29 cellular contexts compared by ENCODE assay signal in the genomic region with DNA sequence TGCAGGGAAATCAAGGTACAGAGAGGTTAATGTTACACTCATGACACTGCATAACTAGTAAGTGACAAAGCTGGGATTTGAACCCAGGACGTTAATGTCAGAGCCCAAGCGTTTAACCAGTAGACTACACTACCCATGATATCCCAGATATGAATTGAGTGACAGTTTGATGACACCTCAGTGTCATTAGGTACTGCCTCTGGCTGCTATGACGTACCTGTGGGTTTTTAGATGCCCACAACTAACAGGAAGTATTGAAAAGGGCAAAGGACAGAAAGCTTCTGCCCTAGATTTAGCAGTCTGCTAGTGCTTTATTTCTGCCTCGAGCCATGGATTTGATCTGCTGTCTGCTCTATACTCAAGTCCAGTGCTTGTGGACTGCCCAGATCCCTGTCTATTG. TPM values are rescaled to one million over a fixed set of nuclear protein-coding genes. Genes with fewer than 3 reads are reported as not detected.
DNase-seq lines count a peak whose midpoint lies in the region; ATAC-seq, FAIRE-seq and TF ChIP-seq lines count a peak whose summit lies in the region.
"Had no signal": no experiment of that assay in that cellular context is flagged by ENCODE, and none has a peak within 500 bp of the region (broad histone marks: within the 10 kb centered on the region; RNA-seq: fewer than 3 reads in every experiment).

No MANE protein-coding gene starts in this region.

- no peaks in the 10 kb centered on the region for H3K79me1 ChIP-seq in trophoblast cell (ENCODE audit: low read length)

- TF ChIP-seq CTCF in GM12878 (IDR thresholded peaks at IDR 0.05 in 2 of 3, conservative IDR thresholded peaks at IDR 0.05 in 1 of 3; ENCODE audit: control insufficient read depth in 2 of 3, extremely low read depth in 1 of 3, insufficient read depth in 1 of 3, low read depth in 3 of 3, low read length in 3 of 3), result no peak
- TF ChIP-seq CTCF in coronary artery (IDR thresholded peaks at IDR 0.05), result no peak

- no peak overlapping the region for H2BK12ac ChIP-seq in trophoblast cell (ENCODE audit: low read length)

- no peak overlapping the region for H3K27ac Mint-ChIP-seq in activated CD4-positive, alpha-beta memory T cell treated with anti-CD3 and anti-CD28 coated beads, Interleukin-2, amount 10 ng/mL, durations not matched to agents 7 days and 5 days
- H3K27ac Mint-ChIP-seq in activated CD4-positive, alpha-beta memory T cell treated with anti-CD3 and anti-CD28 coated beads for 36 hours, result no peak overlapping the region
- H3K27ac Mint-ChIP-seq in stimulated activated naive CD8-positive, alpha-beta T cell treated with anti-CD3 and anti-CD28 coated beads, Interleukin-15, amount 100 ng/mL, for 72 hours, result no peak overlapping the region
- H3K27ac Mint-ChIP-seq: naive B cell had no signal

- SMC1A ChIA-PET in GM12878 (lab: Charles Lee; ENCODE audit: uncharacterized antibody, unreplicated experiment), result interaction anchor here (0.6 to 1.4 kb wide), 4 partner anchors 31 to 274 kb away, joined by 3 to 4 read pairs (median 3); no protein-coding TSS in a partner anchor

- H3K79me2 ChIP-seq in GM12878 (ENCODE audit: control insufficient read depth, insufficient read depth, low read length), result no peaks in the 10 kb centered on the region
- H3K79me2 ChIP-seq in trophoblast cell (ENCODE audit: control insufficient read depth, insufficient read depth, low read length, poor library complexity), result no peaks in the 10 kb centered on the region

- H4K20me1 ChIP-seq in GM12878 (ENCODE audit: control insufficient read depth, insufficient read depth), result no peaks in the 10 kb centered on the region

- no peak overlapping the region for H3K14ac ChIP-seq in trophoblast cell (ENCODE audit: low read length)

- H3K4me1 Mint-ChIP-seq in activated CD4-positive, alpha-beta memory T cell treated with anti-CD3 and anti-CD28 coated beads, Interleukin-2, amount 10 ng/mL, durations not matched to agents 7 days and 5 days, result peaks cover 7% of the 10 kb centered on the region
- peaks cover 6% of the 10 kb centered on the region for H3K4me1 Mint-ChIP-seq in activated CD4-positive, alpha-beta memory T cell treated with anti-CD3 and anti-CD28 coated beads for 36 hours (ENCODE audit: low read depth)
- peaks cover 6% of the 10 kb centered on the region for H3K4me1 Mint-ChIP-seq in stimulated activated naive CD8-positive, alpha-beta T cell treated with anti-CD3 and anti-CD28 coated beads, Interleukin-15, amount 100 ng/mL, for 72 hours
- H3K4me1 Mint-ChIP-seq: naive B cell had no signal

- no peak overlapping the region for H2BK120ac ChIP-seq in trophoblast cell (ENCODE audit: insufficient read depth, low read length, poor library complexity)

- H3K9ac ChIP-seq in GM12878 (ENCODE audit: control insufficient read depth, insufficient read depth, low read length), result no peak overlapping the region
- no peak overlapping the region for H3K9ac ChIP-seq in trophoblast cell (ENCODE audit: low read length)
- H3K9ac ChIP-seq: parathyroid adenoma had no signal

- TF ChIP-seq RAD21 in GM12878 (IDR thresholded peaks at IDR 0.05; ENCODE audit: insufficient read depth, low read depth, low read length), result no peak

- no peak overlapping the region for H3K4ac ChIP-seq in trophoblast cell (ENCODE audit: low read depth, low read length)

- no peaks in the 10 kb centered on the region for H3K27me3 ChIP-seq in GM12878 (replicated peaks in 1 of 2; ENCODE audit: control insufficient read depth in 2 of 2, insufficient read depth in 2 of 2, low read length in 1 of 2)
- no peaks in the 10 kb centered on the region for H3K27me3 ChIP-seq in trophoblast cell (ENCODE audit: insufficient read depth, low read length)
- H3K27me3 ChIP-seq: adrenal gland, breast epithelium, foreskin keratinocyte, Peyer's patch, sigmoid colon, upper lobe of right lung had no signal

- POLR2A ChIA-PET in activated CD4-positive, alpha-beta memory T cell treated with anti-CD3 and anti-CD28 coated beads, Interleukin-2, amount 10 ng/mL, durations not matched to agents 7 days and 5 days (lab: Charles Lee), result interaction anchor here (0.8 kb wide), 1 partner anchor 98 kb away, joined by 3 read pairs; no protein-coding TSS in a partner anchor
- POLR2A ChIA-PET in activated CD4-positive, alpha-beta memory T cell treated with anti-CD3 and anti-CD28 coated beads for 36 hours (lab: Charles Lee), result no interaction called here
- POLR2A ChIA-PET in GM12878 (lab: Charles Lee), result interaction anchor here (1.4 kb wide), 1 partner anchor 11 kb away, joined by 3 read pairs; no protein-coding TSS in a partner anchor

- peak; percentile 31 for DNase-seq in activated CD4-positive, alpha-beta memory T cell treated with anti-CD3 and anti-CD28 coated beads, Interleukin-2, amount 10 ng/mL, durations not matched to agents 7 days and 5 days
- no peak for DNase-seq in activated CD4-positive, alpha-beta memory T cell treated with anti-CD3 and anti-CD28 coated beads for 36 hours
- peak; percentile 4 for DNase-seq in GM12878 (ENCODE audit: low read depth, low spot score)
- DNase-seq in stimulated activated naive CD8-positive, alpha-beta T cell treated with anti-CD3 and anti-CD28 coated beads, Interleukin-15, amount 100 ng/mL, for 72 hours, result peak in 1 of 2 donors; percentile 15
- no peak for DNase-seq in coronary artery (ENCODE audit: low spot score)
- DNase-seq in GM12891 (ENCODE audit: insufficient read length, low spot score), result no peak
- DNase-seq in trophoblast cell, result no peak
- DNase-seq: adrenal gland; dermis blood vessel endothelial cell; foreskin keratinocyte; hypothalamus; kidney; naive B cell; NCI-H1048; NCI-H2029; NCI-H446 treated with DMSO at 0.1 percent for 48 hours; NK-92 treated with Interleukin-12 subunit alpha and Interleukin-12 subunit beta, amount 100 ng/mL, for 24 hours; Peyer's patch; sigmoid colon; upper lobe of right lung had no signal

- H3K9me3 ChIP-seq in GM12878 (replicated peaks; ENCODE audit: control insufficient read depth, insufficient read depth, low read length) (no peaks in the 10 kb centered on the region), trophoblast cell (ENCODE audit: insufficient read depth, low read depth, low read length) (peaks cover 1% of the 10 kb centered on the region)
- H3K9me3 ChIP-seq: A549, adrenal gland, breast epithelium, Peyer's patch, sigmoid colon, upper lobe of right lung had no signal

- no peak overlapping the region for H2AK5ac ChIP-seq in trophoblast cell (ENCODE audit: low read length)

- intact Hi-C loops in activated CD4-positive, alpha-beta memory T cell treated with anti-CD3 and anti-CD28 coated beads for 36 hours (cut with micrococcal nuclease), result no loop called here
- intact Hi-C loops in GM12878 (cut with micrococcal nuclease; ENCODE audit: unreplicated experiment), result no loop called here

- no TSS peak for BruUV-seq in GM12878 (replicated peaks; lab: Mats Ljungman, UMichigan)

- H2BK5ac ChIP-seq in trophoblast cell (ENCODE audit: low read depth, low read length, poor library complexity), result no peak overlapping the region

- FAIRE-seq in GM12878 (lab: Jason Lieb, UNC) (no peak), GM12891 (lab: Jason Lieb, UNC) (no peak)
- FAIRE-seq: A549, G401.6, kidney had no signal

- no peak overlapping the region for H3K4me2 ChIP-seq in GM12878 (ENCODE audit: control insufficient read depth, insufficient read depth)
- no peak overlapping the region for H3K4me2 ChIP-seq in trophoblast cell (ENCODE audit: low read length)
- H3K4me2 ChIP-seq: A549 had no signal

- H3K4me3 Mint-ChIP-seq in activated CD4-positive, alpha-beta memory T cell treated with anti-CD3 and anti-CD28 coated beads, Interleukin-2, amount 10 ng/mL, durations not matched to agents 7 days and 5 days, result no peak overlapping the region
- no peak overlapping the region for H3K4me3 Mint-ChIP-seq in activated CD4-positive, alpha-beta memory T cell treated with anti-CD3 and anti-CD28 coated beads for 36 hours
- no peak overlapping the region for H3K4me3 Mint-ChIP-seq in stimulated activated naive CD8-positive, alpha-beta T cell treated with anti-CD3 and anti-CD28 coated beads, Interleukin-15, amount 100 ng/mL, for 72 hours
- H3K4me3 Mint-ChIP-seq: naive B cell had no signal

- H3K9me3 Mint-ChIP-seq in activated CD4-positive, alpha-beta memory T cell treated with anti-CD3 and anti-CD28 coated beads, Interleukin-2, amount 10 ng/mL, durations not matched to agents 7 days and 5 days, result no peaks in the 10 kb centered on the region
- no peaks in the 10 kb centered on the region for H3K9me3 Mint-ChIP-seq in activated CD4-positive, alpha-beta memory T cell treated with anti-CD3 and anti-CD28 coated beads for 36 hours
- no peaks in the 10 kb centered on the region for H3K9me3 Mint-ChIP-seq in stimulated activated naive CD8-positive, alpha-beta T cell treated with anti-CD3 and anti-CD28 coated beads, Interleukin-15, amount 100 ng/mL, for 72 hours
- H3K9me3 Mint-ChIP-seq: naive B cell had no signal

- no peak overlapping the region for H3K23ac ChIP-seq in trophoblast cell (ENCODE audit: low read length)

- in situ Hi-C loops in GM12878 (cut with MboI), result no loop called here

- CTCF ChIA-PET in activated CD4-positive, alpha-beta memory T cell treated with anti-CD3 and anti-CD28 coated beads, Interleukin-2, amount 10 ng/mL, durations not matched to agents 7 days and 5 days (lab: Charles Lee), result interaction anchor here (2.5 kb wide), 1 partner anchor 275 kb away, joined by 5 read pairs; no protein-coding TSS in a partner anchor
- CTCF ChIA-PET in activated CD4-positive, alpha-beta memory T cell treated with anti-CD3 and anti-CD28 coated beads for 36 hours (lab: Charles Lee), result no interaction called here
- CTCF ChIA-PET in GM12878 (lab: Yijun Ruan, JAX), result interaction anchor here (0.6 to 2.3 kb wide), 3 partner anchors 16 to 108 kb away, joined by 3 to 7 read pairs (median 3); no protein-coding TSS in a partner anchor

- no peak overlapping the region for H3K18ac ChIP-seq in trophoblast cell (ENCODE audit: low read length)

- RAD21 ChIA-PET in GM12878 (lab: Charles Lee; ENCODE audit: unreplicated experiment), result interaction anchor here (1.3 to 1.7 kb wide), 2 partner anchors 46 to 274 kb away, joined by 3 to 4 read pairs; no protein-coding TSS in a partner anchor

- H3K4me3 ChIP-seq in GM12878 (no peak overlapping the region), coronary artery (no peak overlapping the region), trophoblast cell (ENCODE audit: low read depth, low read length) (no peak overlapping the region)
- H3K4me3 ChIP-seq: A549, adrenal gland, breast epithelium, Peyer's patch, sigmoid colon, SK-N-MC, upper lobe of right lung had no signal

- 38% methylated on average over 4 of the region's 4 CpGs for WGBS in GM12878 (ENCODE audit: insufficient coverage, insufficient replicate concordance, low lambda C conversion rate, missing lambda C conversion rate)
- WGBS in trophoblast cell (ENCODE audit: extremely low coverage, insufficient coverage, insufficient read length), result no CpG with 5 or more reads among the region's 4 CpGs

- H4K91ac ChIP-seq in trophoblast cell (ENCODE audit: low read depth, low read length), result no peak overlapping the region

- H2AFZ ChIP-seq in GM12878 (ENCODE audit: control insufficient read depth, low read depth, low read length) (no peak overlapping the region), trophoblast cell (ENCODE audit: insufficient read depth, low read length, poor library complexity) (no peak overlapping the region)
- H2AFZ ChIP-seq: parathyroid adenoma had no signal

- no peaks in the 10 kb centered on the region for H3K36me3 ChIP-seq in GM12878 (ENCODE audit: control insufficient read depth in 2 of 2, insufficient read depth in 2 of 2, low read length in 1 of 2)
- no peaks in the 10 kb centered on the region for H3K36me3 ChIP-seq in trophoblast cell (ENCODE audit: control insufficient read depth in 1 of 2, insufficient read depth in 2 of 2, low read length in 2 of 2)
- H3K36me3 ChIP-seq: adrenal gland, breast epithelium, Peyer's patch, sigmoid colon, upper lobe of right lung had no signal

- ATAC-seq in HG03342 (IDR thresholded peaks at IDR 0.05; ENCODE audit: unreplicated experiment), result peak; percentile 57
- ATAC-seq in GM12878, result peak; percentile 92
- ATAC-seq in stimulated activated naive CD8-positive, alpha-beta T cell treated with anti-CD3 and anti-CD28 coated beads, Interleukin-15, amount 100 ng/mL, for 72 hours, result peak; percentile 83
- ATAC-seq: A549, foreskin keratinocyte, upper lobe of right lung had no signal

- no peak overlapping the region for H4K12ac ChIP-seq in trophoblast cell (ENCODE audit: low read depth, low read length)

- H3K4me1 ChIP-seq in GM12878 (ENCODE audit: control insufficient read depth, insufficient read depth, low read length), result no peaks in the 10 kb centered on the region
- H3K4me1 ChIP-seq in trophoblast cell (ENCODE audit: control insufficient read depth in 1 of 2, insufficient read depth in 2 of 2, low read length in 2 of 2), result no peaks in the 10 kb centered on the region
- H3K4me1 ChIP-seq: adrenal gland, breast epithelium, foreskin keratinocyte, parathyroid adenoma, Peyer's patch, sigmoid colon, upper lobe of right lung had no signal

- H3K27ac ChIP-seq in GM12878 (ENCODE audit: control insufficient read depth, insufficient read depth) (no peak overlapping the region), coronary artery (no peak overlapping the region), trophoblast cell (ENCODE audit: low read depth, low read length) (no peak overlapping the region)
- H3K27ac ChIP-seq: A549, adrenal gland, breast epithelium, foreskin keratinocyte, parathyroid adenoma, Peyer's patch, sigmoid colon, SK-N-MC, upper lobe of right lung, VCaP had no signal

- no peak for TF ChIP-seq POLR2A in GM12878 (IDR thresholded peaks at IDR 0.05; ENCODE audit: low read depth, low read length)
- TF ChIP-seq POLR2A in GM12891 (IDR thresholded peaks at IDR 0.05; ENCODE audit: low read depth, low read length), result no peak

- H3K36me3 Mint-ChIP-seq in activated CD4-positive, alpha-beta memory T cell treated with anti-CD3 and anti-CD28 coated beads, Interleukin-2, amount 10 ng/mL, durations not matched to agents 7 days and 5 days (ENCODE audit: low read depth), result no peaks in the 10 kb centered on the region
- no peaks in the 10 kb centered on the region for H3K36me3 Mint-ChIP-seq in activated CD4-positive, alpha-beta memory T cell treated with anti-CD3 and anti-CD28 coated beads for 36 hours
- H3K36me3 Mint-ChIP-seq: naive B cell had no signal

- H4K8ac ChIP-seq in trophoblast cell (ENCODE audit: low read depth, low read length), result no peak overlapping the region

- TF ChIP-seq EP300 in GM12878 (IDR thresholded peaks at IDR 0.05; ENCODE audit: borderline replicate concordance in 1 of 2, control insufficient read depth in 1 of 2, low read depth in 2 of 2, low read length in 2 of 2), result no peak

- H3K27me3 Mint-ChIP-seq in activated CD4-positive, alpha-beta memory T cell treated with anti-CD3 and anti-CD28 coated beads, Interleukin-2, amount 10 ng/mL, durations not matched to agents 7 days and 5 days, result no peaks in the 10 kb centered on the region
- H3K27me3 Mint-ChIP-seq in activated CD4-positive, alpha-beta memory T cell treated with anti-CD3 and anti-CD28 coated beads for 36 hours, result no peaks in the 10 kb centered on the region
- H3K27me3 Mint-ChIP-seq in stimulated activated naive CD8-positive, alpha-beta T cell treated with anti-CD3 and anti-CD28 coated beads, Interleukin-15, amount 100 ng/mL, for 72 hours, result no peaks in the 10 kb centered on the region

RNA-seq across cellular contexts. Expression of a gene that starts 56.2 kb away (rescaled TPM):
- total RNA-seq in activated CD4-positive, alpha-beta memory T cell treated with anti-CD3 and anti-CD28 coated beads, Interleukin-2, amount 10 ng/mL, durations not matched to agents 7 days and 5 days, result not detected
- total RNA-seq in activated CD4-positive, alpha-beta memory T cell treated with anti-CD3 and anti-CD28 coated beads for 36 hours, result not detected
- total RNA-seq in GM12878 (2013; cell fraction: nucleolus; rRNA removed), result not detected in 2 replicates
- not detected in 2 replicates for total RNA-seq in GM12878 (2014; rRNA removed)
- total RNA-seq in GM12878 (2014; rRNA removed; fragmentation: Illumina TruSeq; extraction: Trizol), result not detected in 2 replicates
- not detected in 2 replicates for total RNA-seq in GM12878 (2021)
- not detected for polyA plus RNA-seq in GM12878 (2011; ENCODE audit: low read depth)
- not detected in 2 replicates for polyA plus RNA-seq in GM12878 (2011; rRNA removed)
- polyA plus RNA-seq in GM12878 (2011; cell fraction: cytosol; rRNA removed), result not detected in 2 replicates
- polyA plus RNA-seq in GM12878 (2011; cell fraction: nucleus; rRNA removed), result not detected in 2 replicates
- polyA plus RNA-seq in GM12878 (2012), result not detected in 2 replicates
- not detected in 2 replicates for polyA plus RNA-seq in GM12878 (2014; fragmentation: Illumina TruSeq; extraction: Trizol)
- not detected for polyA plus RNA-seq in GM12878 (2014; fragmentation: Nextera tagmentation; extraction: Ambion mirVana)
- not detected in 2 replicates for polyA plus RNA-seq in GM12878 (2014; rRNA removed)
- not detected for polyA plus RNA-seq in GM12878 (2016; fragmentation: Nextera tagmentation; extraction: Ambion mirVana)
- not detected in 2 replicates for polyA minus RNA-seq in GM12878 (2011; rRNA and poly(A)+ RNA removed)
- not detected in 2 replicates for polyA minus RNA-seq in GM12878 (2011; cell fraction: cytosol; rRNA and poly(A)+ RNA removed)
- not detected in 2 replicates for polyA minus RNA-seq in GM12878 (2011; cell fraction: nucleus; rRNA and poly(A)+ RNA removed)
- not detected for polyA plus RNA-seq in GM12891 (2012; ENCODE audit: low read depth, missing spikeins)
- polyA plus RNA-seq in trophoblast cell (2013), result not detected in 2 replicates
- total RNA-seq: breast epithelium, dermis blood vessel endothelial cell, foreskin keratinocyte, HT1080, kidney, Peyer's patch, sigmoid colon, upper lobe of right lung had no signal
- polyA plus RNA-seq: A549, BJ, foreskin keratinocyte, sigmoid colon had no signal

Comparison
In these comparisons a context has a peak if more than half of its experiments do, and no peak if none do; other contexts are left out.
1. DNase-seq: peak in activated CD4-positive, alpha-beta memory T cell treated with anti-CD3 and anti-CD28 coated beads, Interleukin-2, amount 10 ng/mL, durations not matched to agents 7 days and 5 days (single experiment) and GM12878 (single experiment); none in activated CD4-positive, alpha-beta memory T cell treated with anti-CD3 and anti-CD28 coated beads for 36 hours (single experiment), coronary artery (single experiment), GM12891 (single experiment) and trophoblast cell (0 of 2).
2. Peak in every context shown above with its lines, with median percentiles within 50 percentile points of each other: ATAC-seq.